In the genomic region with DNA sequence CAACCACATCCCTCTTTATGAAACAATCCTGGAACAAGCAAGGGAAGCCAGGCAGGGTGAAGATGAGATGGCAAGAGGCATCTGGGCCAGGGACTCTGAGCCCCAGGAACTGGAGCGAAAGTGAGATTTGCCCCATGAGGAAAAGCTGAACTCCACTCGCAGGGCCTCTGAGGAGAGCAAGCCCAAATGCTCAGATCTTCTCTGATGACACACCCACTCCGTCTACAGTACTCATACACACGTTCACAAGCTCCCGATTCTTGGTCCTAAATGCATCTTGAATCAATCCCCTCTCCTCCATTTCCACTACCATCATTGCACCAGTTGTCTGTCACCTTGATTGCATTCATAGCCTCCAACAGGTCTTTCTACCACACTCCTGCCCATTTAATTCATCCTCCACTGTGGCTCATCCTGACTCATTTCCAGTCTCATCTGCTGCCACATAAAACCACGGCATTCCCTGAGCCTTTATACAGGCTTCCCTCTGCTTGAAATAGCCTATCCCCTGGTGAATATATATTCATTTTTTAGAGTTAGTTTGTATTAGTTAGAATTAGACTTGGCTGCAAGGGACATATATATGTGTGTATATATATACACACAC, we compare ENCODE assay signal across 1 cellular context.
TF ChIP-seq lines count a peak whose summit lies in the region.

No MANE protein-coding gene starts in this region.

TF ChIP-seq in K562, 482 proteins besides CTCF, POLR2A, EP300 and RAD21:
- TF ChIP-seq TBL1XR1 (IDR thresholded peaks at IDR 0.05; ENCODE audit: low read length in 2 of 2) (no peak), JUNB (CRISPR knock-in tag; conservative IDR thresholded peaks at IDR 0.05) (no peak), FOXK2 (conservative IDR thresholded peaks at IDR 0.05 in 1 of 2, IDR thresholded peaks at IDR 0.05 in 1 of 2; ENCODE audit: low read depth in 2 of 2) (no peak), TGIF2 (CRISPR knock-in tag; IDR thresholded peaks at IDR 0.05) (no peak), HMGN3 (IDR thresholded peaks at IDR 0.05; ENCODE audit: borderline replicate concordance, extremely low read depth, insufficient read length, low read depth, low read length) (no peak), FOXP1 (CRISPR knock-in tag; IDR thresholded peaks at IDR 0.05) (no peak), ZNF551 (CRISPR knock-in tag; IDR thresholded peaks at IDR 0.05) (no peak), SETDB1 (IDR thresholded peaks at IDR 0.05; ENCODE audit: low read length) (no peak), U2AF1 (optimal IDR thresholded peaks at IDR 0.05; ENCODE audit: low read depth, low read length) (no peak)
